Comparison of ENCODE assay signal across 18 cellular contexts in genomic region chr2:31238126-31238905, GRCh38. TPM values are rescaled to one million over a fixed set of nuclear protein-coding genes. Genes with fewer than 3 reads are reported as not detected.
DNase-seq lines count a peak whose midpoint lies in the region; TF ChIP-seq lines count a peak whose summit lies in the region.
"Had no signal": no experiment of that assay in that cellular context is flagged by ENCODE, and none has a peak within 500 bp of the region (broad histone marks: within the 10 kb centered on the region; RNA-seq: fewer than 3 reads in every experiment).

No MANE protein-coding gene starts in this region.

- H3K9ac ChIP-seq in endodermal cell (ENCODE audit: extremely low read depth, low read length, poor library complexity, severe bottlenecking) = no peak overlapping the region

- TF ChIP-seq CTCF in endodermal cell (conservative IDR thresholded peaks at IDR 0.05) (no peak), tibial artery (IDR thresholded peaks at IDR 0.05) (no peak)

- H3K27me3 ChIP-seq in endodermal cell (ENCODE audit: control insufficient read depth, insufficient read depth, low read length, poor library complexity, severe bottlenecking) (no peaks in the 10 kb centered on the region), tibial artery (no peaks in the 10 kb centered on the region)
- H3K27me3 ChIP-seq: adrenal gland had no signal

- no peak overlapping the region for H3K4me3 Mint-ChIP-seq in endodermal cell
- H3K4me3 Mint-ChIP-seq: stimulated activated naive CD8-positive, alpha-beta T cell treated with anti-CD3 and anti-CD28 coated beads, Interleukin-15, Interleukin-2, amounts not matched to agents 100 ng/mL and 50 ng/mL, for 24 hours had no signal

- no peak overlapping the region for H3K27ac Mint-ChIP-seq in endodermal cell
- H3K27ac Mint-ChIP-seq: activated T-helper 2 cell treated with anti-CD3 and anti-CD28 coated beads, Interferon-gamma antibody, Interleukin-2, Interleukin-4, amounts not matched to agents 10 μg/mL and 5 μg/mL and 100 μg/mL, durations not matched to agents 14 hours and 24 hours and 36 hours; stimulated activated naive CD8-positive, alpha-beta T cell treated with anti-CD3 and anti-CD28 coated beads, Interleukin-15, Interleukin-2, amounts not matched to agents 100 ng/mL and 50 ng/mL, for 24 hours had no signal

- no peaks in the 10 kb centered on the region for H3K9me3 Mint-ChIP-seq in endodermal cell
- H3K9me3 Mint-ChIP-seq: activated T-helper 2 cell treated with anti-CD3 and anti-CD28 coated beads, Interferon-gamma antibody, Interleukin-2, Interleukin-4, amounts not matched to agents 10 μg/mL and 5 μg/mL and 100 μg/mL, durations not matched to agents 14 hours and 24 hours and 36 hours; stimulated activated naive CD8-positive, alpha-beta T cell treated with anti-CD3 and anti-CD28 coated beads, Interleukin-15, Interleukin-2, amounts not matched to agents 100 ng/mL and 50 ng/mL, for 24 hours had no signal

- peaks cover 5% of the 10 kb centered on the region for H3K27me3 Mint-ChIP-seq in endodermal cell (ENCODE audit: insufficient read depth)
- H3K27me3 Mint-ChIP-seq: stimulated activated naive CD8-positive, alpha-beta T cell treated with anti-CD3 and anti-CD28 coated beads, Interleukin-15, Interleukin-2, amounts not matched to agents 100 ng/mL and 50 ng/mL, for 24 hours had no signal

- intact Hi-C loops in tibial artery (cut with DNase I; ENCODE audit: low total_unique reads) = loop anchor here (10.0 kb wide), 2 partner anchors 1004 to 1094 kb away; partner anchors contain the start of genes LBH and YPEL5

- WGBS in endodermal cell (ENCODE audit: insufficient coverage in 1 of 2, insufficient read length in 1 of 2), 2 experiments = 86 to 93% methylated on average over 9 to 10 of the region's 10 CpGs

- peaks cover 14% of the 10 kb centered on the region for H3K4me1 Mint-ChIP-seq in endodermal cell

- H3K36me3 ChIP-seq in endodermal cell (ENCODE audit: control insufficient read depth, insufficient read depth, low read length) (no peaks in the 10 kb centered on the region), tibial artery (no peaks in the 10 kb centered on the region)
- H3K36me3 ChIP-seq: adrenal gland had no signal

- H3K27ac ChIP-seq in endodermal cell (ENCODE audit: low read depth, low read length) (no peak overlapping the region), tibial artery (peak overlapping the region; percentile 94)
- H3K27ac ChIP-seq: A549, SK-N-MC had no signal

- no peaks in the 10 kb centered on the region for H3K36me3 Mint-ChIP-seq in endodermal cell (ENCODE audit: low read depth)

- H3K4me1 ChIP-seq in endodermal cell (ENCODE audit: control insufficient read depth, insufficient read depth, low read length) (peaks cover 5% of the 10 kb centered on the region), tibial artery (peaks cover 7 to 61% (median 49%) of the 10 kb centered on the region in 4 donors)

- DNase-seq in activated CD8-positive, alpha-beta memory T cell treated with anti-CD3 and anti-CD28 coated beads, Interleukin-2, amount 50 U/mL, for 48 hours = peak; percentile 20
- no peak for DNase-seq in activated CD8-positive, alpha-beta memory T cell treated with anti-CD3 and anti-CD28 coated beads, Interleukin-2, amount 50 U/mL, for 4 hours
- DNase-seq in endodermal cell (peak; percentile 37), midbrain (lab: John Stamatoyannopoulos, UW) (peak; percentile 68), tibial artery (peak in 1 of 2 donors; percentile 36), ureter (ENCODE audit: low spot score) (no peak), OCI-M1 (lab: John Stamatoyannopoulos, UW) (no peak)
- DNase-seq in stimulated activated naive CD4-positive, alpha-beta T cell (lab: John Stamatoyannopoulos, UW) = no peak
- DNase-seq: activated CD4-positive, alpha-beta T cell treated with anti-CD3 and anti-CD28 coated beads, Interleukin-2, amount 50 U/mL, for 48 hours; adrenal gland; dermis blood vessel endothelial cell; NCI-H1092; occipital lobe had no signal

- H3K9me3 ChIP-seq in endodermal cell (ENCODE audit: control insufficient read depth, low read length) = no peaks in the 10 kb centered on the region
- H3K9me3 ChIP-seq in tibial artery = no peaks in the 10 kb centered on the region
- H3K9me3 ChIP-seq: A549, adrenal gland had no signal

- H3K4me3 ChIP-seq in endodermal cell (ENCODE audit: low read length) (no peak overlapping the region), tibial artery (no peak overlapping the region)
- H3K4me3 ChIP-seq: A549, GM12878, SK-N-MC had no signal

RNA-seq across cellular contexts. Expression of gene EHD3, which starts 4.4 kb away (rescaled TPM):
- total RNA-seq in endodermal cell (10 to 100 TPM; 10.7 to 15.5 TPM), ureter (12.7 TPM)
- polyA plus RNA-seq in endodermal cell (2013, experiment 1 of 2) = 8.2 TPM
- 9.2 TPM for polyA plus RNA-seq in endodermal cell (2013, experiment 2 of 2)

RNA-seq across cellular contexts. Expression of gene CAPN14, which starts 21.0 kb away (rescaled TPM):
- total RNA-seq in endodermal cell = under 1 TPM; 0.31 to 0.40 TPM
- polyA plus RNA-seq in endodermal cell (2013, experiment 1 of 2) = 0.28 TPM
- 0.41 TPM for polyA plus RNA-seq in endodermal cell (2013, experiment 2 of 2)
- total RNA-seq in ureter = 0.62 TPM
- total RNA-seq: dermis blood vessel endothelial cell had no signal

Comparison
In these comparisons a context has a peak if more than half of its experiments do, and no peak if none do; other contexts are left out.
1. DNase-seq: peak in activated CD8-positive, alpha-beta memory T cell treated with anti-CD3 and anti-CD28 coated beads, Interleukin-2, amount 50 U/mL, for 48 hours (single experiment), endodermal cell (single experiment) and midbrain (single experiment); none in activated CD8-positive, alpha-beta memory T cell treated with anti-CD3 and anti-CD28 coated beads, Interleukin-2, amount 50 U/mL, for 4 hours (single experiment), ureter (single experiment), OCI-M1 (single experiment) and stimulated activated naive CD4-positive, alpha-beta T cell (0 of 6).